ENCODE assay signal across 32 cellular contexts in the genomic region with DNA sequence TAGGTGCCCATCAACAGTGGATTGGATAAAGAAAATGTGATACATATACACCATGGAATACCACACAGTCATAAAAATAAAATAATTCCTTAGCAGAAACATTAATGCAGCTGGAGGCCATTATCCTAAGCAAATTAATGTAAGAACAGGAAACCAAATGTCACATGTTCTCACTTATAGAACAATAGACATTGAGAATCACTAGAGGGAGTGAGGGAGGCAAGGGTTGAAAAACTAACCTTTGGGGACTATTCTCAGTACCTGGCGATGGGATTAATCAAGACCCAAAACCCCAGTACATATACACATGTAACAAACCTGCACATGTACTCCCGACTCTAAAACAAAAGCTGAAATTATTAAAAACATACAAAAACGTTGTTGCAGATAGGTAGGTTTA.
"Had no signal": no experiment of that assay in that cellular context is flagged by ENCODE, and none has a peak within 500 bp of the region (broad histone marks: within the 10 kb centered on the region; RNA-seq: fewer than 3 reads in every experiment).

No MANE protein-coding gene starts in this region.

- H3K79me2 ChIP-seq: parathyroid adenoma had no signal

- H3K9me3 Mint-ChIP-seq: nephron progenitor cell; neural progenitor cell; stimulated activated naive B cell treated with anti-CD40 and anti-IgM and Interleukin-4, amounts not matched to agents 10 μg/mL and 1 μg/mL and 100 μg/mL, for 72 hours had no signal

- H3K27me3 ChIP-seq: left lung, neural progenitor cell, neutrophil, right atrium auricular region, right lobe of liver, stomach, testis, thyroid gland, transverse colon, upper lobe of left lung, vagina had no signal

- H3K27me3 Mint-ChIP-seq: naive B cell; stimulated activated naive B cell treated with anti-CD40 and anti-IgM and Interleukin-4, amounts not matched to agents 10 μg/mL and 1 μg/mL and 100 μg/mL, for 72 hours had no signal

- H3K4me3 Mint-ChIP-seq: immature natural killer cell; mesothelial cell of epicardium; naive B cell; natural killer cell; nephron progenitor cell; neural progenitor cell; stimulated activated naive B cell treated with anti-CD40 and anti-IgM and Interleukin-4, amounts not matched to agents 10 μg/mL and 1 μg/mL and 100 μg/mL, for 72 hours had no signal

- H3K27ac ChIP-seq: left lung, lower lobe of right lung, neural progenitor cell, neutrophil, parathyroid adenoma, right atrium auricular region, right lobe of liver, stomach, testis, thyroid gland, transverse colon, upper lobe of left lung, vagina had no signal

- H3K36me3 ChIP-seq: left lung, lower lobe of right lung, neural progenitor cell, neutrophil, right atrium auricular region, right lobe of liver, stomach, thyroid gland, transverse colon, upper lobe of left lung, vagina had no signal

- H3K9ac ChIP-seq: neural progenitor cell, parathyroid adenoma had no signal

- H3K36me3 Mint-ChIP-seq: immature natural killer cell; mesothelial cell of epicardium; naive B cell; neural progenitor cell; stimulated activated naive B cell treated with anti-CD40 and anti-IgM and Interleukin-4, amounts not matched to agents 10 μg/mL and 1 μg/mL and 100 μg/mL, for 72 hours had no signal

- DNase-seq: hypothalamus; immature natural killer cell; kidney; left colon; left lung; lower lobe of right lung; mammary epithelial cell; mesenchymal stem cell; naive B cell; natural killer cell; nephron progenitor cell; occipital lobe; right lobe of liver; stimulated activated CD4-positive, alpha-beta T cell treated with anti-CD3 and anti-CD28 coated beads, Interleukin-1b, Interleukin-23, amount 100 ng/mL, for 48 hours; stimulated activated CD4-positive, alpha-beta T cell treated with anti-CD3 and anti-CD28 coated beads, Interleukin-2, amount 100 ng/mL, for 48 hours; stimulated activated CD4-positive, alpha-beta T cell treated with anti-CD3 and anti-CD28 coated beads, Interleukin-4, amount 100 ng/mL, for 4 hours; stimulated activated CD8-positive, alpha-beta memory T cell treated with anti-CD3 and anti-CD28 coated beads, Interleukin-4, amount 100 ng/mL, for 48 hours; stimulated activated naive B cell treated with anti-CD40 and anti-IgM and Interleukin-4, amounts not matched to agents 10 μg/mL and 1 μg/mL and 100 μg/mL, for 72 hours; stimulated activated naive CD8-positive, alpha-beta T cell treated with anti-CD3 and anti-CD28 coated beads, Interleukin-15, Interleukin-2, amounts not matched to agents 100 U/mL and 50 U/mL, for 24 hours; stomach; testis; thyroid gland; transverse colon; upper lobe of left lung had no signal

- H2AFZ ChIP-seq: neural progenitor cell, parathyroid adenoma had no signal

- H3K4me1 Mint-ChIP-seq: immature natural killer cell; naive B cell; natural killer cell; nephron progenitor cell; stimulated activated naive B cell treated with anti-CD40 and anti-IgM and Interleukin-4, amounts not matched to agents 10 μg/mL and 1 μg/mL and 100 μg/mL, for 72 hours had no signal

- H3K4me1 ChIP-seq: left lung, lower lobe of right lung, parathyroid adenoma, right atrium auricular region, right lobe of liver, stomach, testis, thyroid gland, transverse colon, upper lobe of left lung, vagina had no signal

- H3K27ac Mint-ChIP-seq: immature natural killer cell; mesothelial cell of epicardium; naive B cell; natural killer cell; nephron progenitor cell; neural progenitor cell; stimulated activated naive B cell treated with anti-CD40 and anti-IgM and Interleukin-4, amounts not matched to agents 10 μg/mL and 1 μg/mL and 100 μg/mL, for 72 hours had no signal

- FAIRE-seq: islet of Langerhans, kidney had no signal

- H3K4me3 ChIP-seq: left lung, lower lobe of right lung, neural progenitor cell, right atrium auricular region, right lobe of liver, smooth muscle cell, stomach, testis, thyroid gland, transverse colon, upper lobe of left lung, vagina had no signal

- H3K4me2 ChIP-seq: neural progenitor cell, smooth muscle cell had no signal

- H3K9me3 ChIP-seq: lower lobe of right lung, neutrophil, right atrium auricular region, right lobe of liver, stomach, testis, thyroid gland, transverse colon, upper lobe of left lung, vagina had no signal
